Comparison of ENCODE assay signal across 8 cellular contexts in genomic region chr1:64956733-64957441, GRCh38. TPM values are rescaled to one million over a fixed set of nuclear protein-coding genes. Genes with fewer than 3 reads are reported as not detected.
DNase-seq lines count a peak whose midpoint lies in the region; ATAC-seq and TF ChIP-seq lines count a peak whose summit lies in the region.

No MANE protein-coding gene starts in this region.

- peaks cover 2% of the 10 kb centered on the region for H3K79me2 ChIP-seq in mesendoderm (ENCODE audit: control insufficient read depth, insufficient read depth, low read length)

- no peak overlapping the region for H3K56ac ChIP-seq in mesendoderm (ENCODE audit: low read length)

- H3K23ac ChIP-seq in mesendoderm (ENCODE audit: low read length) = no peak overlapping the region

- H3K4me1 ChIP-seq in mesendoderm (ENCODE audit: control insufficient read depth, low read depth, low read length) = peaks cover 11% of the 10 kb centered on the region
- no peaks in the 10 kb centered on the region for H3K4me1 ChIP-seq in prostate gland (replicated peaks)

- H3K9ac ChIP-seq in mesendoderm (ENCODE audit: low read length) = no peak overlapping the region

- no peak overlapping the region for H3K4ac ChIP-seq in mesendoderm (ENCODE audit: low read depth, low read length)

- no peaks in the 10 kb centered on the region for H3K36me3 ChIP-seq in mesendoderm (ENCODE audit: control insufficient read depth, insufficient read depth, low read length)
- H3K36me3 ChIP-seq in prostate gland = no peaks in the 10 kb centered on the region

- H3K18ac ChIP-seq in mesendoderm (ENCODE audit: low read length) = no peak overlapping the region

- WGBS in mesendoderm (ENCODE audit: extremely low coverage, insufficient coverage, low lambda C conversion rate) = no CpG with 5 or more reads among the region's 3 CpGs
- 72% methylated on average over 3 of the region's 3 CpGs for WGBS in prostate gland

- H3K4me2 ChIP-seq in mesendoderm (ENCODE audit: low read length) = no peak overlapping the region

- TF ChIP-seq POLR2A in prostate gland (IDR thresholded peaks at IDR 0.05) = no peak

- intact Hi-C loops in prostate gland (cut with DNase I) = no loop called here

- peak overlapping the region; percentile 58 for H3K27ac Mint-ChIP-seq in T-helper 1 cell treated with Interleukin-12 subunit alpha and Interleukin-12 subunit beta and Interleukin-4 antibody, amounts not matched to agents 30 μg/mL and 1 μg/mL, for 36 hours

- no peak overlapping the region for H4K8ac ChIP-seq in mesendoderm (ENCODE audit: low read depth, low read length)

- H2AK5ac ChIP-seq in mesendoderm (ENCODE audit: low read length) = no peak overlapping the region

- TF ChIP-seq CTCF in prostate gland (IDR thresholded peaks at IDR 0.05) = no peak

- H3K4me3 Mint-ChIP-seq in T-helper 1 cell treated with Interleukin-12 subunit alpha and Interleukin-12 subunit beta and Interleukin-4 antibody, amounts not matched to agents 30 μg/mL and 1 μg/mL, for 36 hours = no peak overlapping the region

- H4K5ac ChIP-seq in mesendoderm (ENCODE audit: low read length) = no peak overlapping the region

- H3K79me1 ChIP-seq in mesendoderm (ENCODE audit: low read length) = peaks cover 9% of the 10 kb centered on the region

- H3K4me3 ChIP-seq in mesendoderm (ENCODE audit: low read length) = no peak overlapping the region
- H3K4me3 ChIP-seq in prostate gland = no peak overlapping the region

- no peak overlapping the region for H2BK120ac ChIP-seq in mesendoderm (ENCODE audit: low read depth, low read length)

- DNase-seq in stimulated activated CD4-positive, alpha-beta T cell treated with anti-CD3 and anti-CD28 coated beads, Interleukin-15, amount 100 ng/mL, for 24 hours = peak; percentile 51
- no peak for DNase-seq in stimulated activated CD4-positive, alpha-beta T cell treated with anti-CD3 and anti-CD28 coated beads, Interleukin-12 subunit alpha, Interleukin-12 subunit beta, amount 100 ng/mL, for 4 hours
- peak; percentile 60 for DNase-seq in mesendoderm
- no peak for DNase-seq in SK-N-DZ (ENCODE audit: low spot score)
- no peak for DNase-seq in NCI-H2227 treated with DMSO at 0.1 percent for 48 hours (lab: John Stamatoyannopoulos, UW)
- DNase-seq in prostate gland (ENCODE audit: low spot score) = no peak

- no peak overlapping the region for H3K27ac ChIP-seq in mesendoderm (ENCODE audit: low read depth, low read length)
- H3K27ac ChIP-seq in prostate gland = no peak overlapping the region

- peak; percentile 93 for ATAC-seq in HG03025 (IDR thresholded peaks at IDR 0.05; ENCODE audit: low FRiP score, unreplicated experiment)

- H3K9me3 ChIP-seq in prostate gland = no peaks in the 10 kb centered on the region

- H3K27me3 ChIP-seq in mesendoderm (ENCODE audit: insufficient read depth, low read length, poor library complexity) (no peaks in the 10 kb centered on the region), prostate gland (replicated peaks; ENCODE audit: insufficient read depth) (no peaks in the 10 kb centered on the region)

- H2BK5ac ChIP-seq in mesendoderm (ENCODE audit: low read length) = no peak overlapping the region

- no peaks in the 10 kb centered on the region for H3K9me3 Mint-ChIP-seq in T-helper 1 cell treated with Interleukin-12 subunit alpha and Interleukin-12 subunit beta and Interleukin-4 antibody, amounts not matched to agents 30 μg/mL and 1 μg/mL, for 36 hours

- H3K36me3 Mint-ChIP-seq in T-helper 1 cell treated with Interleukin-12 subunit alpha and Interleukin-12 subunit beta and Interleukin-4 antibody, amounts not matched to agents 30 μg/mL and 1 μg/mL, for 36 hours (ENCODE audit: low read depth) = peaks cover 8% of the 10 kb centered on the region

- H3K27me3 Mint-ChIP-seq in T-helper 1 cell treated with Interleukin-12 subunit alpha and Interleukin-12 subunit beta and Interleukin-4 antibody, amounts not matched to agents 30 μg/mL and 1 μg/mL, for 36 hours (ENCODE audit: low read depth) = no peaks in the 10 kb centered on the region

- H2BK15ac ChIP-seq in mesendoderm (replicated peaks; ENCODE audit: low read depth) = no peak overlapping the region

- peaks cover 47% of the 10 kb centered on the region for H3K4me1 Mint-ChIP-seq in T-helper 1 cell treated with Interleukin-12 subunit alpha and Interleukin-12 subunit beta and Interleukin-4 antibody, amounts not matched to agents 30 μg/mL and 1 μg/mL, for 36 hours (ENCODE audit: low read depth)

RNA-seq across cellular contexts. Expression of gene JAK1, which starts 9.5 kb away (rescaled TPM):
- 9.6 TPM for polyA plus RNA-seq in mesendoderm (2013, experiment 1 of 2)
- polyA plus RNA-seq in mesendoderm (2013, experiment 2 of 2) = 10.0 TPM
- 12.5 and 14.3 TPM in 2 replicates for polyA plus RNA-seq in SK-N-DZ (2014; cell fraction: cytosol; rRNA removed)
- 8.6 and 11.8 TPM in 2 replicates for polyA plus RNA-seq in SK-N-DZ (2014; cell fraction: nucleus; rRNA removed)
- 100 to 1,000 TPM in 1 of 2 donors, 10 to 100 TPM in 1; 66.3 to 115 TPM for total RNA-seq in prostate gland

Comparison
In these comparisons a context has a peak if more than half of its experiments do, and no peak if none do; other contexts are left out.
1. DNase-seq: peak in stimulated activated CD4-positive, alpha-beta T cell treated with anti-CD3 and anti-CD28 coated beads, Interleukin-15, amount 100 ng/mL, for 24 hours (single experiment) and mesendoderm (single experiment); none in stimulated activated CD4-positive, alpha-beta T cell treated with anti-CD3 and anti-CD28 coated beads, Interleukin-12 subunit alpha, Interleukin-12 subunit beta, amount 100 ng/mL, for 4 hours (single experiment), SK-N-DZ (single experiment), NCI-H2227 treated with DMSO at 0.1 percent for 48 hours (single experiment) and prostate gland (single experiment).